In the genomic region with DNA sequence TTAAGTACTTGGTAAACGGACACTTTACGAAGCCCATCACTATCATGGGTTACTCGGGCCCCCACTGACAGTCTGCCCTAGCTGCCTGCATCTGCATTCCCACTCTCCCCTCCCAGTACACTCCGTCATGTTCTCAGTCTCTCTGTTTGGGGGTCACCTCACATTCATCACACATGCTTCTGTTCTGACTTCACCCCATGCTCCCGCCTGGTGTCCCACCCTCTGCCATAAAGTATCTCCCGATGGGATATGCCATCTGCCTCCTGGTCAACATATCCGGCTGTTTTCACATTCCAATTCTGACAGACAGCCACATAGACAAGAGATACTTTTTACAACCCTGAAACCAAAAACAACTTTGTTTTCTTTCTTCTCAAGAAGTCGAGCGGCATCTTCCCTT, we compare ENCODE assay signal across 11 cellular contexts. TPM values are rescaled to one million over a fixed set of nuclear protein-coding genes. Genes with fewer than 3 reads are reported as not detected.
DNase-seq lines count a peak whose midpoint lies in the region; ATAC-seq and TF ChIP-seq lines count a peak whose summit lies in the region.
"Had no signal": no experiment of that assay in that cellular context is flagged by ENCODE, and none has a peak within 500 bp of the region (broad histone marks: within the 10 kb centered on the region; RNA-seq: fewer than 3 reads in every experiment).

No MANE protein-coding gene starts in this region.

- H3F3A ChIP-seq in GM23338 (replicated peaks; ENCODE audit: low read depth) = 0 out of 2 replicates have a peak, but pooled peaks cover 9% of the 10 kb centered on the region

- ATAC-seq in GM23338 = no peak
- no peak for ATAC-seq in GM18873 (IDR thresholded peaks at IDR 0.05; ENCODE audit: low FRiP score, unreplicated experiment)
- ATAC-seq in GM18909 (IDR thresholded peaks at IDR 0.05; ENCODE audit: poor library complexity, unreplicated experiment) = no peak
- no peak for ATAC-seq in foreskin keratinocyte

- intact Hi-C loops in colonic mucosa (cut with DNase I) = no loop called here

- H3K79me2 ChIP-seq in GM23338 (replicated peaks; ENCODE audit: insufficient read depth) = no peaks in the 10 kb centered on the region

- DNase-seq in AG09309 (ENCODE audit: low read depth) (no peak), GM23338 (ENCODE audit: low spot score) (no peak), colonic mucosa (no peak), nephron progenitor cell (no peak), EL (no peak), foreskin keratinocyte (no peak)
- DNase-seq: Kasumi-1; midbrain; stimulated activated CD4-positive, alpha-beta T cell treated with anti-CD3 and anti-CD28 coated beads, Interleukin-4, amount 100 ng/mL, for 24 hours had no signal

- H3K27ac Mint-ChIP-seq in GM23338 (no peak overlapping the region), nephron progenitor cell (peak overlapping the region; percentile 57)

- H3K27ac ChIP-seq in GM23338 (ENCODE audit: low read depth) = no peak overlapping the region
- no peak overlapping the region for H3K27ac ChIP-seq in colonic mucosa
- H3K27ac ChIP-seq in foreskin keratinocyte = no peak overlapping the region

- H3K4me3 ChIP-seq in AG09309 (ENCODE audit: control insufficient read depth, low read depth, low read length) (peak overlapping the region; percentile 56), GM23338 (peak overlapping the region; percentile 81), colonic mucosa (peak overlapping the region; percentile 50)

- H2AFZ ChIP-seq in GM23338 = no peak overlapping the region; the same call in 1 of the 2 replicates

- H3K4me2 ChIP-seq in GM23338 = peak overlapping the region; percentile 97

- H3K4me1 ChIP-seq in GM23338 (ENCODE audit: insufficient read depth) (peaks cover 24% of the 10 kb centered on the region), colonic mucosa (peaks cover 6% of the 10 kb centered on the region), foreskin keratinocyte (no peaks in the 10 kb centered on the region)

- H3K27me3 ChIP-seq in GM23338 (ENCODE audit: insufficient read depth) = peaks cover 54% of the 10 kb centered on the region
- H3K27me3 ChIP-seq in colonic mucosa = peaks cover 3% of the 10 kb centered on the region
- peaks cover 8% of the 10 kb centered on the region for H3K27me3 ChIP-seq in foreskin keratinocyte

- no peaks in the 10 kb centered on the region; the same call in 1 of the 3 replicates for H3K36me3 Mint-ChIP-seq in GM23338 (ENCODE audit: low read depth)
- H3K36me3 Mint-ChIP-seq in nephron progenitor cell (ENCODE audit: low read depth) = peaks cover 19% of the 10 kb centered on the region

- H3K9me3 Mint-ChIP-seq in GM23338 (no peaks in the 10 kb centered on the region), nephron progenitor cell (peaks cover 16% of the 10 kb centered on the region)

- H3K9me2 ChIP-seq in GM23338 (ENCODE audit: insufficient read depth) = no peaks in the 10 kb centered on the region

- no peaks in the 10 kb centered on the region for H3K36me3 ChIP-seq in GM23338 (ENCODE audit: insufficient read depth)
- no peaks in the 10 kb centered on the region for H3K36me3 ChIP-seq in colonic mucosa

- no peaks in the 10 kb centered on the region for H4K20me1 ChIP-seq in GM23338 (replicated peaks; ENCODE audit: insufficient read depth)

- H3K4me3 Mint-ChIP-seq in GM23338 (peak overlapping the region; percentile 89), nephron progenitor cell (peak overlapping the region; percentile 93)

- TF ChIP-seq CTCF in AG09309 (IDR thresholded peaks at IDR 0.05; ENCODE audit: control insufficient read depth, insufficient read depth, low read depth, low read length, missing control alignments) = no peak
- TF ChIP-seq CTCF in GM23338 (conservative IDR thresholded peaks at IDR 0.05; ENCODE audit: low read depth in 2 of 2) = no peak
- no peak for TF ChIP-seq CTCF in colonic mucosa (IDR thresholded peaks at IDR 0.05)
- no peak for TF ChIP-seq CTCF in nephron progenitor cell (IDR thresholded peaks at IDR 0.05)
- no peak for TF ChIP-seq CTCF in foreskin keratinocyte (conservative IDR thresholded peaks at IDR 0.05)

- H3K4me1 Mint-ChIP-seq in GM23338 = peaks cover 25% of the 10 kb centered on the region
- peaks cover 47% of the 10 kb centered on the region for H3K4me1 Mint-ChIP-seq in nephron progenitor cell

- no peaks in the 10 kb centered on the region for H3K9me3 ChIP-seq in colonic mucosa

- H3K27me3 Mint-ChIP-seq in GM23338 (ENCODE audit: insufficient read depth, low read depth, poor library complexity) = peaks cover 43% of the 10 kb centered on the region
- peaks cover 51% of the 10 kb centered on the region for H3K27me3 Mint-ChIP-seq in nephron progenitor cell (ENCODE audit: low read depth, poor library complexity)

- no peak overlapping the region for H3K9ac ChIP-seq in colonic mucosa (ENCODE audit: low read depth in 2 of 2, low read length in 2 of 2)

TF ChIP-seq in GM23338, 12 proteins besides CTCF, POLR2A, EP300 and RAD21 (continues in another document):
- TF ChIP-seq JUNB (IDR thresholded peaks at IDR 0.05; ENCODE audit: unreplicated experiment) (no peak), REST (IDR thresholded peaks at IDR 0.05; ENCODE audit: unreplicated experiment) (no peak), EZH2 (IDR thresholded peaks at IDR 0.05; ENCODE audit: low read depth, unreplicated experiment) (no peak), POLR2AphosphoS5 (IDR thresholded peaks at IDR 0.05; ENCODE audit: low read depth) (no peak), EZH2phosphoT487 (IDR thresholded peaks at IDR 0.05; ENCODE audit: unreplicated experiment) (no peak), ZNF114 (CRISPR knock-in tag; IDR thresholded peaks at IDR 0.05) (no peak), NANOG (IDR thresholded peaks at IDR 0.05; ENCODE audit: borderline replicate concordance) (no peak), CREB1 (CRISPR knock-in tag; IDR thresholded peaks at IDR 0.05; ENCODE audit: low read depth) (no peak), ZNF331 (CRISPR knock-in tag; IDR thresholded peaks at IDR 0.05; ENCODE audit: low read depth) (no peak), STAT1 (IDR thresholded peaks at IDR 0.05; ENCODE audit: unreplicated experiment) (no peak)
- TF ChIP-seq, protein P1, sequence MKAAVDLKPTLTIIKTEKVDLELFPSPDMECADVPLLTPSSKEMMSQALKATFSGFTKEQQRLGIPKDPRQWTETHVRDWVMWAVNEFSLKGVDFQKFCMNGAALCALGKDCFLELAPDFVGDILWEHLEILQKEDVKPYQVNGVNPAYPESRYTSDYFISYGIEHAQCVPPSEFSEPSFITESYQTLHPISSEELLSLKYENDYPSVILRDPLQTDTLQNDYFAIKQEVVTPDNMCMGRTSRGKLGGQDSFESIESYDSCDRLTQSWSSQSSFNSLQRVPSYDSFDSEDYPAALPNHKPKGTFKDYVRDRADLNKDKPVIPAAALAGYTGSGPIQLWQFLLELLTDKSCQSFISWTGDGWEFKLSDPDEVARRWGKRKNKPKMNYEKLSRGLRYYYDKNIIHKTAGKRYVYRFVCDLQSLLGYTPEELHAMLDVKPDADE (IDR thresholded peaks at IDR 0.05) = no peak

RNA-seq across cellular contexts. Expression of gene OLFML2B, which starts 1.0 kb away (rescaled TPM):
- 3.7 and 4.3 TPM in 2 replicates for total RNA-seq in GM23338 (2014; rRNA removed; shearing (Covaris generic))
- polyA plus RNA-seq in GM23338 (2016; fragmentation: Nextera tagmentation; extraction: Ambion mirVana) (2.0 and 2.9 TPM in 2 replicates), foreskin keratinocyte (0.13 and 0.17 TPM in 2 replicates)
- total RNA-seq in colonic mucosa (1 to 10 TPM in 1 of 2 donors, under 1 TPM in 1; 0.57 to 5.2 TPM), foreskin keratinocyte (0.18 and 0.31 TPM in 2 replicates)

RNA-seq across cellular contexts. Expression of gene NOS1AP, which starts 46.9 kb away (rescaled TPM):
- total RNA-seq in GM23338 (2014; rRNA removed; shearing (Covaris generic)) = 3.5 and 5.8 TPM in 2 replicates
- polyA plus RNA-seq in GM23338 (2016; fragmentation: Nextera tagmentation; extraction: Ambion mirVana) (5.8 and 6.6 TPM in 2 replicates), foreskin keratinocyte (0.11 and 0.22 TPM in 2 replicates)
- total RNA-seq in colonic mucosa (10 to 100 TPM in 1 of 2 donors, 1 to 10 TPM in 1; 9.0 to 14.4 TPM), foreskin keratinocyte (0.27 and 0.32 TPM in 2 replicates)
